Comparison of ENCODE assay signal across 8 cellular contexts in the genomic region with DNA sequence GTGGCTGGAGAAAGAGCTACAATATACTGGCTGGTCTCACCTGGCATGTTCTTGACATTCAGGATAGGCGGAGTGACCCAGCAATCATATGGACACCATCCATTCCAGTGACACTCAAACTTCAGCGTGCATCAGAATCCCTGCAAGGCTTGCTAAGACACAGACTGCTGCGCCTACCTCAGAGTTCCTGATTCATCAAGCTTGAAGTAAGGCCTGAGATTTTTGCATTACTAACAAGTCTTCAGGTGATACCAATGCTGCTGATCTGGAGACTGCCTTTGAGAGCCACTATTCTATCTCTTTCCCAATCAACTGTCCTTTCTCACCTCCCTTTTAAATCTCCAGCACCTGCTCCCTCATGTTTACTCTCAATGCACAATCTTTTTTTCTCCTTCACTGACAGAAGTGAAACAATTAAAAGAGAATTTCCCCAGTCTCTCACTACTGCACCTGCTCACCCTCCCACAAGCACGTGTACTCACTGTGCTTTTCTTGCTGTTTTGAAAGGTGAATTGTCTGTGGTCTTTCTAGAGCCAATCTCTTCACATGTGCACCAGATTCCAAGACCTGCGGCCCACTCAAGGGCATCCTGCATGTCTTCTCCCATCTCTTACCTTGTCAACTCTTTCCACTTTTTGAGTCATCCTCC.
DNase-seq lines count a peak whose midpoint lies in the region; ATAC-seq and TF ChIP-seq lines count a peak whose summit lies in the region.
"Not testable (repeated sequence)": the region's sequence is repeated elsewhere in the genome, so short reads cannot be mapped to it uniquely, and the experiment has no call there.

No MANE protein-coding gene starts in this region.

- H3K27ac Mint-ChIP-seq in glutamatergic neuron (ENCODE audit: unreplicated experiment): peak overlapping the region; percentile 15

- H3K27me3 Mint-ChIP-seq in glutamatergic neuron (ENCODE audit: unreplicated experiment): not testable (repeated sequence)

- not testable (repeated sequence) for H3K36me3 Mint-ChIP-seq in glutamatergic neuron (ENCODE audit: unreplicated experiment)

- ATAC-seq in GM18502 (IDR thresholded peaks at IDR 0.05; ENCODE audit: poor library complexity, unreplicated experiment) (peak; percentile 80), GM19043 (IDR thresholded peaks at IDR 0.05; ENCODE audit: low read depth, unreplicated experiment) (peak; percentile 50), GM21528 (IDR thresholded peaks at IDR 0.05; ENCODE audit: low FRiP score, unreplicated experiment) (peak; percentile 69), HG02798 (IDR thresholded peaks at IDR 0.05; ENCODE audit: poor library complexity, unreplicated experiment) (peak; percentile 91), HG03095 (IDR thresholded peaks at IDR 0.05; ENCODE audit: unreplicated experiment) (peak; percentile 79), HG03521 (IDR thresholded peaks at IDR 0.05; ENCODE audit: unreplicated experiment) (peak; percentile 42)

- TF ChIP-seq CTCF in glutamatergic neuron (IDR thresholded peaks at IDR 0.05; ENCODE audit: partially characterized antibody, unreplicated experiment): not testable (repeated sequence)

- DNase-seq in NCI-H510A treated with DMSO at 0.1 percent for 48 hours (lab: John Stamatoyannopoulos, UW): peak; percentile 28
- DNase-seq in glutamatergic neuron: not testable (repeated sequence)

- not testable (repeated sequence) for H3K4me3 Mint-ChIP-seq in glutamatergic neuron (ENCODE audit: unreplicated experiment)

- H3K4me1 Mint-ChIP-seq in glutamatergic neuron (ENCODE audit: low read depth, unreplicated experiment): peaks cover 27% of the 10 kb centered on the region

- not testable (repeated sequence) for H3K9me3 Mint-ChIP-seq in glutamatergic neuron (ENCODE audit: unreplicated experiment)
